10 cellular contexts compared by ENCODE assay signal in the genomic region with DNA sequence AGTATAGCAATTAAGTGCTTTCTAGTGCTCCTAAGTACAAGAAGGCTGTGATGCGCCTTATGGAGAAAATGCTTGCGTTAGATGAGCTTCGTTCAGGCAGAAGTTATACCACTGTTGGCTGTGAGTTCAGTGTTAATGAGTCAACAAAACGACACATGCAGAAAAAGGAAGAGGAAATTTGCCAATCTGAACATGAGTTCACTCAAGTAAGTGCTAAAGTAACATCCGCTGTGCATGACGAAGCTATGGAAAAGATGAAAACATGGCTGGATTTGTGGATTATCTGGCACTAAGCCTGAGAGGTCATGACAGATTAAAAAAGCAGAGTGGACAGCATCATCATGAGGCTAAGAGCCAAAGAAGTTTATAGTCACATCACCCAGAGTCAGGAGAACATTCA. TPM values are rescaled to one million over a fixed set of nuclear protein-coding genes. Genes with fewer than 3 reads are reported as not detected.
A peak's percentile ranks its signal among the peaks of the same experiment; 100 is the strongest.
DNase-seq lines count a peak whose midpoint lies in the region; ATAC-seq and TF ChIP-seq lines count a peak whose summit lies in the region.
"Had no signal": no experiment of that assay in that cellular context is flagged by ENCODE, and none has a peak within 500 bp of the region (broad histone marks: within the 10 kb centered on the region; RNA-seq: fewer than 3 reads in every experiment).

No MANE protein-coding gene starts in this region.

- H3K4me3 ChIP-seq in NB4 (ENCODE audit: low read depth, low read length) = no peak overlapping the region

- no peaks in the 10 kb centered on the region for H3K27me3 Mint-ChIP-seq in naive B cell

- ATAC-seq in naive B cell (ENCODE audit: low read depth in 2 of 2) = peak in 1 of 2 donors; percentile 7

- no peak for TF ChIP-seq POLR2A in NB4 (IDR thresholded peaks at IDR 0.05; ENCODE audit: extremely low read depth, insufficient read length)

- no peak for TF ChIP-seq CTCF in NB4 (IDR thresholded peaks at IDR 0.05; ENCODE audit: low read depth, low read length)
- no peak for TF ChIP-seq CTCF in GM10266 (IDR thresholded peaks at IDR 0.05; ENCODE audit: control insufficient read depth, insufficient read depth, low read depth, missing control alignments)

- peaks cover 68 to 98% (median 76%) of the 10 kb centered on the region in 3 donors for H3K4me1 Mint-ChIP-seq in naive B cell

- H3K27ac Mint-ChIP-seq in naive B cell = peak overlapping the region; percentile 64 to 96 (median 92)

- H3K9me3 Mint-ChIP-seq in naive B cell = no peaks in the 10 kb centered on the region

- intact Hi-C loops in posterior vena cava (cut with DNase I) = no loop called here

- H3K4me3 Mint-ChIP-seq in naive B cell = peak overlapping the region in 7 of 8 donors; percentile 16 to 85 (median 30)

- peaks cover 8 to 10% of the 10 kb centered on the region in 2 donors for H3K36me3 Mint-ChIP-seq in naive B cell

- peak; percentile 98 to 99 for DNase-seq in AML-193 (lab: John Stamatoyannopoulos, UW)
- peak; percentile 89 for DNase-seq in NB4 (ENCODE audit: low read depth)
- peak; percentile 98 for DNase-seq in dermis blood vessel endothelial cell
- DNase-seq in naive B cell = no peak
- DNase-seq in H4 (ENCODE audit: low spot score) = no peak
- no peak for DNase-seq in posterior vena cava (ENCODE audit: low spot score)
- no peak for DNase-seq in iPS-NIHi11 (ENCODE audit: low spot score)
- DNase-seq in GM10266 (ENCODE audit: extremely low spot score) = no peak
- DNase-seq: amygdala, SW 1271 had no signal

RNA-seq across cellular contexts. Expression of a gene that starts 36.9 kb away (rescaled TPM):
- 134 and 145 TPM in 2 replicates for total RNA-seq in dermis blood vessel endothelial cell
- 100 to 1,000 TPM in 5 of 6 donors, 10 to 100 TPM in 1; 71.3 to 177 (median 131) TPM for polyA plus RNA-seq in naive B cell (ENCODE audit: low read depth in 6 of 6)
- total RNA-seq in H4 (2014; rRNA removed; shearing (Covaris generic)) = 11.7 and 12.4 TPM in 2 replicates
- 100 to 1,000 TPM in 1 of 2 donors, 10 to 100 TPM in 1; 67.9 to 105 TPM for total RNA-seq in posterior vena cava

Comparison
In these comparisons a context has a peak if more than half of its experiments do, and no peak if none do; other contexts are left out.
1. DNase-seq: peak in AML-193 (2 of 2), NB4 (single experiment) and dermis blood vessel endothelial cell (single experiment); none in naive B cell (single experiment), H4 (single experiment), posterior vena cava (single experiment), iPS-NIHi11 (single experiment) and GM10266 (single experiment).